In genomic region chr16:86508947-86509758, GRCh38 we compare ENCODE assay signal across 8 cellular contexts. TPM values are rescaled to one million over a fixed set of nuclear protein-coding genes. Genes with fewer than 3 reads are reported as not detected.
DNase-seq lines count a peak whose midpoint lies in the region; ATAC-seq and TF ChIP-seq lines count a peak whose summit lies in the region.

No MANE protein-coding gene starts in this region.

- peak overlapping the region; percentile 77 for H3K4me3 Mint-ChIP-seq in stimulated activated naive CD8-positive, alpha-beta T cell treated with anti-CD3 and anti-CD28 coated beads, Interleukin-15, Interleukin-2, amounts not matched to agents 100 ng/mL and 50 ng/mL, for 24 hours

- no peaks in the 10 kb centered on the region for H3K36me3 Mint-ChIP-seq in stimulated activated naive CD8-positive, alpha-beta T cell treated with anti-CD3 and anti-CD28 coated beads, Interleukin-15, Interleukin-2, amounts not matched to agents 100 ng/mL and 50 ng/mL, for 24 hours (ENCODE audit: low read depth)

- peak overlapping the region; percentile 78 for H3K4me2 ChIP-seq in parathyroid adenoma (ENCODE audit: low read length)

- H3K27me3 ChIP-seq in foreskin keratinocyte (peaks cover 100% of the 10 kb centered on the region), parathyroid adenoma (ENCODE audit: control insufficient read depth, insufficient read depth, low read length) (peaks cover 18% of the 10 kb centered on the region)

- H3K4me3 ChIP-seq in WI38 (ENCODE audit: low read depth, low read length) (peak overlapping the region; percentile 97), parathyroid adenoma (ENCODE audit: low read depth, low read length) (peak overlapping the region; percentile 47)

- H3K79me2 ChIP-seq in parathyroid adenoma = no peaks in the 10 kb centered on the region

- H2AFZ ChIP-seq in parathyroid adenoma = peak overlapping the region; percentile 73

- peaks cover 67% of the 10 kb centered on the region for H3K27me3 Mint-ChIP-seq in stimulated activated naive CD8-positive, alpha-beta T cell treated with anti-CD3 and anti-CD28 coated beads, Interleukin-15, Interleukin-2, amounts not matched to agents 100 ng/mL and 50 ng/mL, for 24 hours

- H3K4me1 ChIP-seq in foreskin keratinocyte = no peaks in the 10 kb centered on the region
- no peaks in the 10 kb centered on the region for H3K4me1 ChIP-seq in parathyroid adenoma

- H3K4me1 Mint-ChIP-seq in stimulated activated naive CD8-positive, alpha-beta T cell treated with anti-CD3 and anti-CD28 coated beads, Interleukin-15, Interleukin-2, amounts not matched to agents 100 ng/mL and 50 ng/mL, for 24 hours (ENCODE audit: low read depth) = peaks cover 40% of the 10 kb centered on the region

- no peak overlapping the region for H3K9ac ChIP-seq in parathyroid adenoma

- no peaks in the 10 kb centered on the region for H3K9me3 ChIP-seq in parathyroid adenoma (ENCODE audit: control insufficient read depth, low read length)

- no peak for TF ChIP-seq CTCF in WI38 (IDR thresholded peaks at IDR 0.05; ENCODE audit: low read depth, low read length)
- TF ChIP-seq CTCF in foreskin keratinocyte (conservative IDR thresholded peaks at IDR 0.05) = no peak
- no peak for TF ChIP-seq CTCF in parathyroid adenoma (IDR thresholded peaks at IDR 0.05)

- ATAC-seq in stimulated activated naive CD8-positive, alpha-beta T cell treated with anti-CD3 and anti-CD28 coated beads, Interleukin-15, Interleukin-2, amounts not matched to agents 100 U/mL and 50 U/mL, for 24 hours = no peak
- ATAC-seq in foreskin keratinocyte = peak; percentile 17
- no peak for ATAC-seq in HG02610 (IDR thresholded peaks at IDR 0.05; ENCODE audit: unreplicated experiment)

- H3K36me3 ChIP-seq in parathyroid adenoma (ENCODE audit: control insufficient read depth, insufficient read depth, low read length) = no peaks in the 10 kb centered on the region

- DNase-seq in stimulated activated naive CD8-positive, alpha-beta T cell treated with anti-CD3 and anti-CD28 coated beads, Interleukin-15, Interleukin-2, amounts not matched to agents 100 U/mL and 50 U/mL, for 24 hours = no peak
- DNase-seq in foreskin keratinocyte (peak in 1 of 2 donors; percentile 34), iPS-NIHi7 (ENCODE audit: extremely low spot score) (no peak), activated gamma-delta T cell treated with Interleukin-2 at 50 U/mL for 16 hours (no peak)

- H3K27ac ChIP-seq in foreskin keratinocyte (no peak overlapping the region), parathyroid adenoma (peak overlapping the region; percentile 69)

- H3K9me3 Mint-ChIP-seq in stimulated activated naive CD8-positive, alpha-beta T cell treated with anti-CD3 and anti-CD28 coated beads, Interleukin-15, Interleukin-2, amounts not matched to agents 100 ng/mL and 50 ng/mL, for 24 hours = no peaks in the 10 kb centered on the region

- H3K27ac Mint-ChIP-seq in stimulated activated naive CD8-positive, alpha-beta T cell treated with anti-CD3 and anti-CD28 coated beads, Interleukin-15, Interleukin-2, amounts not matched to agents 100 ng/mL and 50 ng/mL, for 24 hours = peak overlapping the region; percentile 74

RNA-seq across cellular contexts. Expression of gene FOXF1, which starts 1.2 kb away (rescaled TPM):
- total RNA-seq in foreskin keratinocyte = not detected in 2 replicates
- not detected in 2 replicates for polyA plus RNA-seq in foreskin keratinocyte

RNA-seq across cellular contexts. Expression of gene MTHFSD, which starts 45.9 kb away (rescaled TPM):
- 12.7 and 13.1 TPM in 2 replicates for total RNA-seq in foreskin keratinocyte
- polyA plus RNA-seq in foreskin keratinocyte = 6.9 and 7.3 TPM in 2 replicates

RNA-seq across cellular contexts. Expression of gene FOXC2, which starts 57.5 kb away (rescaled TPM):
- total RNA-seq in foreskin keratinocyte = not detected in 2 replicates
- polyA plus RNA-seq in foreskin keratinocyte = not detected in 2 replicates
